In the genomic region with DNA sequence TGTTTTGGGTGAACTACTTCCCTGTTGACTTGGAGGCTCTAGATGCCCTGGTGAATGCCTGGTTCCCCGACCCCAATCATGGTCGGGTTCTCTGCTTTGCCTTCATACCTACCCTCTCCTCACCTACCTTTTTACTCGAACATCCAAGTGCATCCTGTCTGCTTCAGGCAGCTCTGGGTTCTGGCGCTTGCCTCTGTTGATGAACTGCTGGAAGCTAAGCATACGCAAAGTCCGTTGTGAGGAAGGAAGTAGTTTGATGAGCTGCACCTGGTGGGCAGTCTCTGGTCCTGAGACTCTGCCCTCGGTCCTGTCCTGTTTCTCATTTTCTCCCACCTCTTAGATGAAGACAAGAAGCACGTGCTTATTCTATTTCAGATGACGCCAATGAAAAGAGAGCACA, we compare ENCODE assay signal across 20 cellular contexts. TPM values are rescaled to one million over a fixed set of nuclear protein-coding genes. Genes with fewer than 3 reads are reported as not detected.
"Had no signal": no experiment of that assay in that cellular context is flagged by ENCODE, and none has a peak within 500 bp of the region (broad histone marks: within the 10 kb centered on the region; RNA-seq: fewer than 3 reads in every experiment).

No MANE protein-coding gene starts in this region.

- DNase-seq: activated CD4-positive, alpha-beta T cell treated with anti-CD3 and anti-CD28 coated beads, Interleukin-2, amount 10 ng/mL, durations not matched to agents 7 days and 5 days; activated CD4-positive, CD25-positive, alpha-beta regulatory T cell; activated CD8-positive, alpha-beta memory T cell treated with anti-CD3 and anti-CD28 coated beads, Interleukin-2, amount 50 U/mL, for 48 hours; activated gamma-delta T cell; activated T-cell treated with anti-CD3 and anti-CD28 coated beads, Interleukin-2, amount 50 U/mL, for 72 hours; brain microvascular endothelial cell; foreskin melanocyte; left colon; stimulated activated CD4-positive, alpha-beta T cell treated with anti-CD3 and anti-CD28 coated beads, Interleukin-2, amount 100 ng/mL, for 48 hours; uterus had no signal

- H3K27me3 Mint-ChIP-seq: activated naive CD8-positive, alpha-beta T cell had no signal

- ATAC-seq: activated T-cell treated with anti-CD3 and anti-CD28 coated beads, Interleukin-2, amount 50 U/mL, for 72 hours; left colon; stimulated activated memory B cell treated with anti-CD40 and anti-IgM and Interleukin-4, amounts not matched to agents 10 μg/mL and 1 μg/mL and 100 μg/mL, for 72 hours had no signal

- H3K36me3 Mint-ChIP-seq: activated naive CD8-positive, alpha-beta T cell had no signal

- H3K27ac Mint-ChIP-seq: activated CD4-positive, alpha-beta T cell treated with anti-CD3 and anti-CD28 coated beads, Interleukin-2, amount 10 ng/mL, durations not matched to agents 7 days and 5 days; activated naive CD8-positive, alpha-beta T cell; activated T-cell treated with anti-CD3 and anti-CD28 coated beads, Interleukin-2, amount 50 U/mL, for 72 hours; dendritic cell treated with granulocyte-macrophage colony-stimulating factor and Interleukin-4, amounts not matched to agents 40 ng/mL and 50 ng/mL, for 4 days; T-helper 2 cell treated with Interferon-gamma antibody and Interleukin-4, amounts not matched to agents 5 μg/mL and 100 μg/mL, for 36 hours had no signal

- H3K9me3 Mint-ChIP-seq: activated CD4-positive, alpha-beta T cell treated with anti-CD3 and anti-CD28 coated beads, Interleukin-2, amount 10 ng/mL, durations not matched to agents 7 days and 5 days; activated T-cell treated with anti-CD3 and anti-CD28 coated beads, Interleukin-2, amount 50 U/mL, for 72 hours; dendritic cell treated with granulocyte-macrophage colony-stimulating factor and Interleukin-4, amounts not matched to agents 40 ng/mL and 50 ng/mL, for 4 days; stimulated activated memory B cell treated with anti-CD40 and anti-IgM and Interleukin-4, amounts not matched to agents 10 μg/mL and 1 μg/mL and 100 μg/mL, for 72 hours; T-helper 2 cell treated with Interferon-gamma antibody and Interleukin-4, amounts not matched to agents 5 μg/mL and 100 μg/mL, for 36 hours had no signal

- H3K36me3 ChIP-seq: ovary, uterus had no signal

- H3K4me3 Mint-ChIP-seq: activated CD4-positive, alpha-beta T cell treated with anti-CD3 and anti-CD28 coated beads, Interleukin-2, amount 10 ng/mL, durations not matched to agents 7 days and 5 days; activated naive CD8-positive, alpha-beta T cell; activated T-cell treated with anti-CD3 and anti-CD28 coated beads, Interleukin-2, amount 50 U/mL, for 72 hours; dendritic cell treated with granulocyte-macrophage colony-stimulating factor and Interleukin-4, amounts not matched to agents 40 ng/mL and 50 ng/mL, for 4 days; stimulated activated memory B cell treated with anti-CD40 and anti-IgM and Interleukin-4, amounts not matched to agents 10 μg/mL and 1 μg/mL and 100 μg/mL, for 72 hours; T-helper 2 cell treated with Interferon-gamma antibody and Interleukin-4, amounts not matched to agents 5 μg/mL and 100 μg/mL, for 36 hours had no signal

- H3K27ac ChIP-seq: brain microvascular endothelial cell, epithelial cell of prostate, ovary, tibial nerve, uterus had no signal

- H3K4me3 ChIP-seq: lung, ovary, tibial nerve, uterus had no signal

- H3K27me3 ChIP-seq: brain microvascular endothelial cell, ovary, uterus had no signal

- H3K4me1 ChIP-seq: uterus had no signal

- H3K9me3 ChIP-seq: ovary, tibial nerve, uterus had no signal

RNA-seq across cellular contexts. Expression of a gene that starts 13.6 kb away (rescaled TPM):
- total RNA-seq: subcutaneous adipose tissue had no signal

RNA-seq across cellular contexts. Expression of a gene that starts 53.0 kb away (rescaled TPM):
- polyA plus RNA-seq: neural cell had no signal
